8 cellular contexts compared by ENCODE assay signal in genomic region chr15:50354838-50355611, GRCh38. TPM values are rescaled to one million over a fixed set of nuclear protein-coding genes. Genes with fewer than 3 reads are reported as not detected.
A peak's percentile ranks its signal among the peaks of the same experiment; 100 is the strongest.
DNase-seq lines count a peak whose midpoint lies in the region; ATAC-seq and TF ChIP-seq lines count a peak whose summit lies in the region.

Gene GABPB1, minus strand, starts transcription at chr15:50355198. Its CDS starts 45,400 bp downstream, at chr15:50309798.

- peak within 1 kb of the TSS; percentile 71 for H2AFZ ChIP-seq in SU-DHL-6 (ENCODE audit: low read depth, low read length, severe bottlenecking)

- WGBS in ovary, 3 donors, result 0% methylated on average over 65 to 69 of the region's 69 CpGs
- under 1% methylated on average over 69 of the region's 69 CpGs for WGBS in thymus

- H4K20me1 ChIP-seq in SU-DHL-6 (ENCODE audit: low read depth, low read length), result peaks cover 8% of the 10 kb centered on the region; the same call in 1 of the 2 replicates

- intact Hi-C loops in head of caudate nucleus (cut with DNase I) (loop anchor here (2.0 kb wide), 1 partner anchor 70 kb away; the partner anchor contains the start of gene USP8), ovary (cut with DNase I) (no loop called here)

- H3K27ac Mint-ChIP-seq in activated naive CD8-positive, alpha-beta T cell treated with anti-CD3 and anti-CD28 coated beads, Interleukin-2, amount 10 ng/mL, durations not matched to agents 7 days and 5 days, result peak within 1 kb of the TSS; percentile 100

- TF ChIP-seq CTCF in SU-DHL-6 (IDR thresholded peaks at IDR 0.05; ENCODE audit: insufficient read depth, low read length, poor library complexity, severe bottlenecking), result no peak
- peak in 1 of 3 donors; percentile 6 for TF ChIP-seq CTCF in ovary (IDR thresholded peaks at IDR 0.05)

- POLR2A ChIA-PET in activated naive CD8-positive, alpha-beta T cell treated with anti-CD3 and anti-CD28 coated beads, Interleukin-2, amount 10 ng/mL, durations not matched to agents 7 days and 5 days (lab: Charles Lee), result interaction anchor here (0.7 to 4.5 kb wide), 25 partner anchors 9 to 1389 kb away, joined by 3 to 43 read pairs (median 7); partner anchors contain the start of genes AP4E1, DTWD1, FAM227B and LYSMD2

- H3K4me1 Mint-ChIP-seq in activated naive CD8-positive, alpha-beta T cell treated with anti-CD3 and anti-CD28 coated beads, Interleukin-2, amount 10 ng/mL, durations not matched to agents 7 days and 5 days, result peaks cover 39% of the 10 kb centered on the region

- TF ChIP-seq EP300 in ovary (IDR thresholded peaks at IDR 0.05), result no peak

- H3K27ac ChIP-seq in SU-DHL-6 (ENCODE audit: low read depth, low read length) (peak within 1 kb of the TSS; percentile 86), ovary (peak within 1 kb of the TSS; percentile 97), thymus (ENCODE audit: low read depth) (peak within 1 kb of the TSS; percentile 100)

- H3K9me3 Mint-ChIP-seq in activated naive CD8-positive, alpha-beta T cell treated with anti-CD3 and anti-CD28 coated beads, Interleukin-2, amount 10 ng/mL, durations not matched to agents 7 days and 5 days, result no peaks in the 10 kb centered on the region

- no peaks in the 10 kb centered on the region for H3K9me3 ChIP-seq in SU-DHL-6 (ENCODE audit: insufficient read depth, low read length)
- no peaks in the 10 kb centered on the region for H3K9me3 ChIP-seq in ovary
- no peaks in the 10 kb centered on the region for H3K9me3 ChIP-seq in thymus (ENCODE audit: control insufficient read depth)

- no peaks in the 10 kb centered on the region for H3K9me2 ChIP-seq in SU-DHL-6 (replicated peaks; ENCODE audit: insufficient read depth, low read length)

- peaks cover 93% of the 10 kb centered on the region for H3K79me2 ChIP-seq in SU-DHL-6 (ENCODE audit: insufficient read depth, low read length)

- H3K4me3 ChIP-seq in SU-DHL-6 (ENCODE audit: insufficient read depth, low read length, poor library complexity, severe bottlenecking) (peak within 1 kb of the TSS; percentile 70), ovary (peak within 1 kb of the TSS; percentile 84), thymus (ENCODE audit: low read length) (peak within 1 kb of the TSS; percentile 92)

- H3K36me3 ChIP-seq in SU-DHL-6 (ENCODE audit: low read length) (peaks cover 6% of the 10 kb centered on the region), ovary (no peaks in the 10 kb centered on the region), thymus (ENCODE audit: control insufficient read depth, insufficient read depth) (no peaks in the 10 kb centered on the region)

- H3K36me3 Mint-ChIP-seq in activated naive CD8-positive, alpha-beta T cell treated with anti-CD3 and anti-CD28 coated beads, Interleukin-2, amount 10 ng/mL, durations not matched to agents 7 days and 5 days, result peaks cover 41% of the 10 kb centered on the region

- DNase-seq in GM03348 (ENCODE audit: low spot score), result peak; percentile 98
- DNase-seq in NCI-H1105 (lab: John Stamatoyannopoulos, UW), result peak; percentile 64
- DNase-seq in activated naive CD8-positive, alpha-beta T cell treated with anti-CD3 and anti-CD28 coated beads, Interleukin-2, amount 10 ng/mL, durations not matched to agents 7 days and 5 days, result peak; percentile 93
- DNase-seq in head of caudate nucleus, result peak; percentile 67 to 94 (median 88)
- DNase-seq in ovary, result peak; percentile 85 to 91 (median 87)

- ATAC-seq in HG02571 (IDR thresholded peaks at IDR 0.05; ENCODE audit: unreplicated experiment), result peak; percentile 45
- ATAC-seq in activated naive CD8-positive, alpha-beta T cell treated with anti-CD3 and anti-CD28 coated beads, Interleukin-2, amount 10 ng/mL, durations not matched to agents 7 days and 5 days (ENCODE audit: low read depth), result peak; percentile 51

- TF ChIP-seq POLR2A in ovary (IDR thresholded peaks at IDR 0.05), result peak; percentile 60

- peaks cover 14% of the 10 kb centered on the region for H3K4me1 ChIP-seq in ovary (ENCODE audit: insufficient read depth)
- peaks cover 24% of the 10 kb centered on the region for H3K4me1 ChIP-seq in thymus (ENCODE audit: control insufficient read depth, insufficient read depth, low read length)

- H3K4me2 ChIP-seq in SU-DHL-6 (ENCODE audit: low read depth, low read length, poor library complexity, severe bottlenecking), result peak within 1 kb of the TSS; percentile 96

- peaks cover 19% of the 10 kb centered on the region for H3F3A ChIP-seq in SU-DHL-6 (ENCODE audit: insufficient read depth)

- H3K27me3 Mint-ChIP-seq in activated naive CD8-positive, alpha-beta T cell treated with anti-CD3 and anti-CD28 coated beads, Interleukin-2, amount 10 ng/mL, durations not matched to agents 7 days and 5 days, result no peaks in the 10 kb centered on the region

- H3K4me3 Mint-ChIP-seq in activated naive CD8-positive, alpha-beta T cell treated with anti-CD3 and anti-CD28 coated beads, Interleukin-2, amount 10 ng/mL, durations not matched to agents 7 days and 5 days, result peak within 1 kb of the TSS; percentile 98

- H3K27me3 ChIP-seq in SU-DHL-6 (ENCODE audit: low read length) (no peaks in the 10 kb centered on the region), ovary (no peaks in the 10 kb centered on the region), thymus (ENCODE audit: control insufficient read depth, insufficient read depth) (no peaks in the 10 kb centered on the region)

- H3K9ac ChIP-seq in SU-DHL-6 (ENCODE audit: low read length), result peak within 1 kb of the TSS; percentile 85

RNA-seq across cellular contexts. Expression of gene GABPB1, which starts in this region (rescaled TPM):
- 10 to 100 TPM; 23.9 to 26.7 TPM for total RNA-seq in activated naive CD8-positive, alpha-beta T cell treated with anti-CD3 and anti-CD28 coated beads, Interleukin-2, amount 10 ng/mL, durations not matched to agents 7 days and 5 days
- total RNA-seq in ovary, result 10 to 100 TPM; 13.9 to 21.9 (median 16.0) TPM
- polyA plus RNA-seq in ovary (10 to 100 TPM in 1 of 2 donors, 1 to 10 TPM in 1; 7.0 to 11.6 TPM), thymus (26.5 TPM)

Comparison
In these comparisons a context has a peak if more than half of its experiments do, and no peak if none do; other contexts are left out.
1. Peak in every context shown above with its lines: DNase-seq, ATAC-seq, H3K4me3 ChIP-seq and H3K27ac ChIP-seq.